ENCODE assay signal across 14 cellular contexts in the genomic region with DNA sequence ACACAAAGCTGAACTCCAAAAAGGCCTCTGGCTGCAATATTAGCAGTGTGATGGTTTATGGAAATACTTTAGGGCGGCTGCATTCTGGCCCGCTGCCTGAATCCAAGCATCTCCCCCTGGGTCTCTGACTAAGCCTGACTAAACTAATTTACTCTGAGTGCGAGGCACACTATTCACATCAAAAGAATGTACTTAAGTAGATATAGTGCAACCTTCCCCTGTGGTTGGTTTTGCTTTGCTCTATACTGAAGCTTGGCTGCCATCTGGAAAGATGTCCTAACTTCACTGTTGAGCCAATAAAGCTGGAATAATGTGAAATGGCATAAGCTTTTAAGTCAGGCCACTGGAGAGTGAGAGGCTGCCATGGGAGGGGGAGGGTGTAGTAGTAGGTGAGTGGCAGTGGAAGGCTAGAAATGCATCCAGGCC.
DNase-seq lines count a peak whose midpoint lies in the region; ATAC-seq, FAIRE-seq and TF ChIP-seq lines count a peak whose summit lies in the region.
"Had no signal": no experiment of that assay in that cellular context is flagged by ENCODE, and none has a peak within 500 bp of the region (broad histone marks: within the 10 kb centered on the region; RNA-seq: fewer than 3 reads in every experiment).

No MANE protein-coding gene starts in this region.

- H4K20me1 ChIP-seq in PC-9 (ENCODE audit: insufficient read depth) = no peaks in the 10 kb centered on the region
- no peaks in the 10 kb centered on the region for H4K20me1 ChIP-seq in fibroblast of lung (ENCODE audit: control insufficient read depth, extremely low read depth, insufficient read depth, low read length)

- no TSS peak for BruUV-seq in PC-9 (replicated peaks; lab: Mats Ljungman, UMichigan)

- ATAC-seq in pancreas = peak in 3 of 4 donors; percentile 47 to 80 (median 74)
- no peak for ATAC-seq in HG02870 (IDR thresholded peaks at IDR 0.05; ENCODE audit: unreplicated experiment)
- no peak for ATAC-seq in GM18870 (IDR thresholded peaks at IDR 0.05; ENCODE audit: unreplicated experiment)
- ATAC-seq: activated CD4-positive, CD25-positive, alpha-beta regulatory T cell treated with anti-CD3 and anti-CD28 coated beads, Interleukin-2, amount 50 U/mL, for 24 hours had no signal

- CTCF ChIA-PET in PC-9 (lab: Charles Lee) = no interaction called here

- peak; percentile 35 for DNase-seq in COLO829 (ENCODE audit: low spot score)
- peak; percentile 53 to 93 for DNase-seq in PC-9
- peak; percentile 100 for DNase-seq in fibroblast of lung (ENCODE audit: low read depth in 2 of 2)
- DNase-seq in pancreas = peak in 2 of 6 donors; percentile 15 to 27
- no peak for DNase-seq in effector CD8-positive, alpha-beta T cell (lab: John Stamatoyannopoulos, UW)
- no peak for DNase-seq in NK-92 treated with Interleukin-12 subunit alpha and Interleukin-12 subunit beta, amount 100 ng/mL, for 24 hours (lab: John Stamatoyannopoulos, UW)
- DNase-seq: cerebellar nuclear complex, DMS 273 treated with DMSO at 0.1 percent for 48 hours, NCI-H526 treated with DMSO at 0.1 percent for 48 hours had no signal

- WGBS in pancreas, 2 donors = 83 to 84% methylated on average over 3 of the region's 3 CpGs

- no peaks in the 10 kb centered on the region for H3K27me3 ChIP-seq in PC-9 (ENCODE audit: insufficient read depth, low read depth)
- H3K27me3 ChIP-seq in fibroblast of lung (ENCODE audit: control insufficient read depth, insufficient read depth, low read length) = no peaks in the 10 kb centered on the region
- no peaks in the 10 kb centered on the region for H3K27me3 ChIP-seq in pancreas

- H3K9me2 ChIP-seq in PC-9 (ENCODE audit: insufficient read depth) = no peaks in the 10 kb centered on the region; the same call in 1 of the 2 replicates

- peak overlapping the region; percentile 75 for H3K27ac ChIP-seq in PC-9
- H3K27ac ChIP-seq in fibroblast of lung (ENCODE audit: insufficient read depth, low read length) = peak overlapping the region; percentile 80
- H3K27ac ChIP-seq in pancreas = peak overlapping the region in 1 of 4 donors; percentile 33
- H3K27ac ChIP-seq: HL-60 had no signal

- peaks cover 19% of the 10 kb centered on the region for H3F3A ChIP-seq in PC-9 (ENCODE audit: insufficient read depth, low read depth)

- FAIRE-seq in pancreas (lab: Jason Lieb, UNC) = no peak
- FAIRE-seq: GM19239 had no signal

- H3K4me1 ChIP-seq in PC-9 (replicated peaks; ENCODE audit: insufficient read depth) (peaks cover 24% of the 10 kb centered on the region), fibroblast of lung (ENCODE audit: control insufficient read depth, extremely low read depth, insufficient read depth, low read length) (peaks cover 18% of the 10 kb centered on the region), pancreas (peaks cover 0 to 7% (median 0%) of the 10 kb centered on the region in 3 donors)

- no peak for TF ChIP-seq CTCF in PC-9 (conservative IDR thresholded peaks at IDR 0.05)
- no peak for TF ChIP-seq CTCF in fibroblast of lung (conservative IDR thresholded peaks at IDR 0.05 in 1 of 2, IDR thresholded peaks at IDR 0.05 in 1 of 2; ENCODE audit: low read depth in 1 of 2, low read length in 2 of 2)
- no peak for TF ChIP-seq CTCF in pancreas (IDR thresholded peaks at IDR 0.05)

- H3K4me2 ChIP-seq in PC-9 (peak overlapping the region; percentile 27; the same call in 1 of the 2 replicates), fibroblast of lung (ENCODE audit: extremely low read depth, insufficient read depth, low read length) (peak overlapping the region; percentile 61)

- H3K9me3 ChIP-seq in PC-9 (ENCODE audit: insufficient read depth, low read depth) (peaks cover 37% of the 10 kb centered on the region), fibroblast of lung (ENCODE audit: control insufficient read depth, insufficient read depth, low read depth, low read length) (no peaks in the 10 kb centered on the region), pancreas (no peaks in the 10 kb centered on the region)

- no peak overlapping the region for H3K9ac ChIP-seq in fibroblast of lung (ENCODE audit: insufficient read depth, low read length)

- H3K4me3 ChIP-seq in PC-9 (no peak overlapping the region), fibroblast of lung (replicated peaks in 1 of 4; ENCODE audit: control extremely low read depth in 1 of 4, insufficient read depth in 1 of 4, low read depth in 3 of 4, low read length in 4 of 4) (peak overlapping the region in 1 of 4 experiments; percentile 6), pancreas (no peak overlapping the region)

- no peaks in the 10 kb centered on the region for H3K79me2 ChIP-seq in PC-9 (ENCODE audit: low read depth)
- H3K79me2 ChIP-seq in fibroblast of lung (ENCODE audit: control insufficient read depth, insufficient read depth, low read length) = no peaks in the 10 kb centered on the region

- H3K36me3 ChIP-seq in PC-9 (ENCODE audit: low read depth) (no peaks in the 10 kb centered on the region), fibroblast of lung (ENCODE audit: control insufficient read depth, insufficient read depth, low read length) (no peaks in the 10 kb centered on the region), pancreas (no peaks in the 10 kb centered on the region)

- H2AFZ ChIP-seq in PC-9 (0 out of 2 replicates have a peak overlapping the region, but pooled peaks have one; percentile 20), fibroblast of lung (ENCODE audit: low read length) (no peak overlapping the region)

- POLR2A ChIA-PET in PC-9 (lab: Charles Lee; ENCODE audit: unreplicated experiment) = no interaction called here

- intact Hi-C loops in PC-9 (cut with micrococcal nuclease; ENCODE audit: unreplicated experiment) (no loop called here), pancreas (cut with DNase I) (no loop called here)

Comparison
In these comparisons a context has a peak if more than half of its experiments do, and no peak if none do; other contexts are left out.
1. DNase-seq: peak in COLO829 (single experiment), PC-9 (2 of 2) and fibroblast of lung (2 of 2); none in effector CD8-positive, alpha-beta T cell (single experiment) and NK-92 treated with Interleukin-12 subunit alpha and Interleukin-12 subunit beta, amount 100 ng/mL, for 24 hours (single experiment).
2. ATAC-seq: peak in pancreas (3 of 4); none in HG02870 (single experiment) and GM18870 (single experiment).